Comparison of ENCODE assay signal across 9 cellular contexts in genomic region chr12:5745251-5745888, GRCh38.
DNase-seq lines count a peak whose midpoint lies in the region; ATAC-seq and TF ChIP-seq lines count a peak whose summit lies in the region.
"Had no signal": no experiment of that assay in that cellular context is flagged by ENCODE, and none has a peak within 500 bp of the region (broad histone marks: within the 10 kb centered on the region; RNA-seq: fewer than 3 reads in every experiment).

No MANE protein-coding gene starts in this region.

- intact Hi-C loops in naive thymus-derived CD4-positive, alpha-beta T cell (cut with micrococcal nuclease) = loop anchor here in 1 of 2 donors (2.0 kb wide), 1 partner anchor 127 kb away; no protein-coding TSS in a partner anchor

- no peak overlapping the region for H3K4me3 ChIP-seq in naive thymus-derived CD4-positive, alpha-beta T cell (ENCODE audit: low read length)

- peaks cover 0 to 38% (median 17%) of the 10 kb centered on the region in 7 donors for H3K4me1 Mint-ChIP-seq in naive thymus-derived CD4-positive, alpha-beta T cell
- H3K4me1 Mint-ChIP-seq: IgD-negative memory B cell had no signal

- CTCF ChIA-PET in naive thymus-derived CD4-positive, alpha-beta T cell (lab: Charles Lee) = interaction anchor here (0.8 to 1.1 kb wide), 2 partner anchors 46 to 294 kb away, joined by 3 to 4 read pairs; no protein-coding TSS in a partner anchor

- POLR2A ChIA-PET in naive thymus-derived CD4-positive, alpha-beta T cell (lab: Charles Lee) = no interaction called here

- H3K4me1 ChIP-seq in naive thymus-derived CD4-positive, alpha-beta T cell (ENCODE audit: control insufficient read depth in 2 of 2, insufficient read depth in 2 of 2, low read length in 2 of 2) = no peaks in the 10 kb centered on the region

- H3K27ac ChIP-seq in naive thymus-derived CD4-positive, alpha-beta T cell (ENCODE audit: low read depth, low read length) = no peak overlapping the region

- peak; percentile 58 for ATAC-seq in naive thymus-derived CD4-positive, alpha-beta T cell
- no peak for ATAC-seq in GM21717 (IDR thresholded peaks at IDR 0.05; ENCODE audit: unreplicated experiment)

- H3K36me3 ChIP-seq in naive thymus-derived CD4-positive, alpha-beta T cell (ENCODE audit: control insufficient read depth in 2 of 3, insufficient read depth in 3 of 3, low read length in 3 of 3) = no peaks in the 10 kb centered on the region

- no peaks in the 10 kb centered on the region for H3K9me3 Mint-ChIP-seq in naive thymus-derived CD4-positive, alpha-beta T cell

- DNase-seq in AG20443 (ENCODE audit: low spot score) (peak; percentile 89), GM13976 (ENCODE audit: low spot score) (peak; percentile 56), NCI-H1092 (lab: John Stamatoyannopoulos, UW) (peak; percentile 60), epidermal melanocyte (ENCODE audit: insufficient read length, low spot score) (peak; percentile 38), superior temporal gyrus (ENCODE audit: extremely low spot score) (peak; percentile 75)
- peak; percentile 11 for DNase-seq in activated CD4-positive, alpha-beta T cell treated with anti-CD3 and anti-CD28 coated beads, Interleukin-2, amount 50 U/mL, for 1 hour
- peak in 6 of 9 donors; percentile 17 to 54 (median 40) for DNase-seq in naive thymus-derived CD4-positive, alpha-beta T cell

- H3K36me3 Mint-ChIP-seq in naive thymus-derived CD4-positive, alpha-beta T cell = no peaks in the 10 kb centered on the region

- peak; percentile 77 for TF ChIP-seq CTCF in GM13976 (IDR thresholded peaks at IDR 0.05; ENCODE audit: borderline replicate concordance, control extremely low read depth, extremely low read depth, insufficient read depth, missing control alignments)

- H3K27me3 ChIP-seq in naive thymus-derived CD4-positive, alpha-beta T cell (ENCODE audit: control insufficient read depth in 2 of 2, insufficient read depth in 2 of 2, low read length in 2 of 2) = no peaks in the 10 kb centered on the region

- no peaks in the 10 kb centered on the region for H3K9me3 ChIP-seq in naive thymus-derived CD4-positive, alpha-beta T cell (ENCODE audit: control insufficient read depth in 2 of 3, low read length in 3 of 3)

- in situ Hi-C loops in GM13976 (cut with MboI; ENCODE audit: low sequenced_read_pairs, unreplicated experiment) = no loop called here

- H3K4me3 Mint-ChIP-seq in naive thymus-derived CD4-positive, alpha-beta T cell = no peak overlapping the region
- H3K4me3 Mint-ChIP-seq: IgD-negative memory B cell had no signal

- H3K27me3 Mint-ChIP-seq in naive thymus-derived CD4-positive, alpha-beta T cell = peaks cover 0 to 7% (median 7%) of the 10 kb centered on the region in 5 donors

- peak overlapping the region in 1 of 9 donors; percentile 49 for H3K27ac Mint-ChIP-seq in naive thymus-derived CD4-positive, alpha-beta T cell
- H3K27ac Mint-ChIP-seq: IgD-negative memory B cell had no signal

Comparison
In these comparisons a context has a peak if more than half of its experiments do, and no peak if none do; other contexts are left out.
1. DNase-seq: peak in every context shown above with its lines; median percentile 89 in AG20443; 75 in superior temporal gyrus; 60 in NCI-H1092; 56 in GM13976; 40 in naive thymus-derived CD4-positive, alpha-beta T cell; 38 in epidermal melanocyte; 11 in activated CD4-positive, alpha-beta T cell treated with anti-CD3 and anti-CD28 coated beads, Interleukin-2, amount 50 U/mL, for 1 hour.